In the genomic region with DNA sequence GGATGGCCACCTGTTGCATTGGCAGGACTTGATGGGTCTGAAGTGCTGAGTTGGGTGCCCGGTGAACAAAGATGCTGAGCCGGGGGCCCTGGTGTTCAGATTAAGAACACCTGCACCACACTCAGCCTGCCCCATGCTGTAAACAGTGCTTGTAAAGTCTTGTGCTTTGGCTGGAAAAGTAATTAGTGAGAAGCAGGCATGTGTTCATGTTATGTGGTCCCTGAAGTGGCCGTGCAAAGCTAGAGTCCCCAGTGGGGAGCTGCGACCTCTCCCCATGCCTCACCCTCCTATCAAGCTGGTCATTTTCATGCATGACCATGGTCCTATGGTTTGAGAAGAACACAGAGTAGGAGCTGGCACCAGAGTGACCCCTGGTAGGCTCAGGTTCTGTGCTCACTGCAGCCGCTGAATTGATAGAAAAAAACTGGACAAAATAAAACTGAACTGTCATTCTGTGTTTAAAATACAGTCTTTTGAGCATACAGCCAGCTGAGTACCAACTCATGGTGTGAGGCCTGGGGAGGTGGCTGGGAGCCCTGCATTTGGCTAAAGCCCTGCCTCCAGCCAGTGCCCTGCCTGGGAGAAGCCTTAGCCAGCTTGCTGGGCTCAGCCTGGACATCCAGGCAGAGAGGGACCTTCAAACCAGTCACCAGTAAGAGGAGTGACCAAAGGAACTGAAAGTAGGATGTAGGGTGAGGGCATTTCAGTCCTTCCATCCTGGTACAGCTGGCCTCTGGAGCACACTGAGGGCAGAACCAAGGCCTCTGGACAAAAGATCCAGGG, we compare ENCODE assay signal across 13 cellular contexts.
"Had no signal": no experiment of that assay in that cellular context is flagged by ENCODE, and none has a peak within 500 bp of the region (broad histone marks: within the 10 kb centered on the region; RNA-seq: fewer than 3 reads in every experiment).

No MANE protein-coding gene starts in this region.

- H3K27ac Mint-ChIP-seq: activated naive CD8-positive, alpha-beta T cell; stimulated activated effector memory CD8-positive, alpha-beta T cell treated with anti-CD3 and anti-CD28 coated beads, Interleukin-12 subunit alpha, Interleukin-12 subunit beta, amount 100 ng/mL, for 72 hours had no signal

- H3K4me3 ChIP-seq: esophagus squamous epithelium, left lung, ovary, transverse colon had no signal

- H3K4me3 Mint-ChIP-seq: activated naive CD8-positive, alpha-beta T cell; activated T-cell treated with anti-CD3 and anti-CD28 coated beads, Interleukin-2, amount 50 U/mL, for 4 hours; neural crest cell; stimulated activated effector memory CD8-positive, alpha-beta T cell treated with anti-CD3 and anti-CD28 coated beads, Interleukin-12 subunit alpha, Interleukin-12 subunit beta, amount 100 ng/mL, for 72 hours had no signal

- H3K4me1 Mint-ChIP-seq: stimulated activated effector memory CD8-positive, alpha-beta T cell treated with anti-CD3 and anti-CD28 coated beads, Interleukin-12 subunit alpha, Interleukin-12 subunit beta, amount 100 ng/mL, for 72 hours had no signal

- H3K9me3 ChIP-seq: esophagus squamous epithelium, left lung, ovary, transverse colon had no signal

- H3K36me3 ChIP-seq: brain microvascular endothelial cell, esophagus squamous epithelium, left lung, ovary, transverse colon had no signal

- DNase-seq: activated gamma-delta T cell; activated T-cell treated with anti-CD3 and anti-CD28 coated beads, Interleukin-2, amount 50 U/mL, for 4 hours; brain microvascular endothelial cell; esophagus squamous epithelium; foreskin fibroblast; left lung; mesendoderm; SIG-M5; transverse colon had no signal

- H3K9me3 Mint-ChIP-seq: activated T-cell treated with anti-CD3 and anti-CD28 coated beads, Interleukin-2, amount 50 U/mL, for 4 hours; neural crest cell; stimulated activated effector memory CD8-positive, alpha-beta T cell treated with anti-CD3 and anti-CD28 coated beads, Interleukin-12 subunit alpha, Interleukin-12 subunit beta, amount 100 ng/mL, for 72 hours had no signal

- H3K27me3 ChIP-seq: brain microvascular endothelial cell, esophagus squamous epithelium, left lung, ovary, transverse colon had no signal

- H3K27ac ChIP-seq: brain microvascular endothelial cell, left lung, ovary, transverse colon had no signal

- H3K4me1 ChIP-seq: esophagus squamous epithelium, left lung, transverse colon had no signal

- H3K36me3 Mint-ChIP-seq: activated naive CD8-positive, alpha-beta T cell; stimulated activated effector memory CD8-positive, alpha-beta T cell treated with anti-CD3 and anti-CD28 coated beads, Interleukin-12 subunit alpha, Interleukin-12 subunit beta, amount 100 ng/mL, for 72 hours had no signal

- ATAC-seq: activated T-cell treated with anti-CD3 and anti-CD28 coated beads, Interleukin-2, amount 50 U/mL, for 4 hours; left lung; stimulated activated effector memory CD8-positive, alpha-beta T cell treated with anti-CD3 and anti-CD28 coated beads, Interleukin-12 subunit alpha, Interleukin-12 subunit beta, amount 100 ng/mL, for 72 hours had no signal
